Comparison of ENCODE assay signal across 8 cellular contexts in the genomic region with DNA sequence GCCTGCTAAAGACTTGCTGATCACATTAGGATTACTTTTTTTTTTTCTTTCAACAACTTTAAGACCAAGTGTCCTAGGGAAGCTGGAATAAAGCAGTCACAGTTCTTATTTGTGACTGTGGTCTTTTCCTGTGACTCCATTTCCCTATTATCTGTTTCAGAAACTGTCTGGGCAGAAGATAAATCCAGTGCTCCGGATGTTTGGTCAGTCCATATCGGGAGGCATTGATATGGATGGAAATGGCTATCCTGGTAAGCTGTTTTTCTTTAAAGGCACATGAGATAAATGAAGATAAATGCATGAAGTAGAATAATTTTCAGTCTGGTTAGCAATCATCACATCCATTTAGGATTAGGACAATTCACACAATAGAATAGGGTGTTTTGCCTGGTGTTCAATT.
"Had no signal": no experiment of that assay in that cellular context is flagged by ENCODE, and none has a peak within 500 bp of the region (broad histone marks: within the 10 kb centered on the region; RNA-seq: fewer than 3 reads in every experiment).

No MANE protein-coding gene starts in this region.

- H3K9ac ChIP-seq: GM23248 had no signal

- H3K27ac ChIP-seq: GM23248, HL-60 had no signal

- FAIRE-seq: H1, H54 had no signal

- H3K27ac Mint-ChIP-seq: H9 had no signal

- H2AFZ ChIP-seq: GM23248 had no signal

- DNase-seq: GM23248, H9, HCEC 1CT, IMR-90 had no signal

- ATAC-seq: K562 had no signal

- H3K9me3 Mint-ChIP-seq: H9 had no signal

- H3K4me3 ChIP-seq: GM23248, K562 had no signal

- H3K4me3 Mint-ChIP-seq: H9 had no signal
